In genomic region chr15:43516801-43517353, GRCh38 we compare ENCODE assay signal across 9 cellular contexts.
DNase-seq lines count a peak whose midpoint lies in the region; ATAC-seq and TF ChIP-seq lines count a peak whose summit lies in the region.
"Had no signal": no experiment of that assay in that cellular context is flagged by ENCODE, and none has a peak within 500 bp of the region (broad histone marks: within the 10 kb centered on the region; RNA-seq: fewer than 3 reads in every experiment).

No MANE protein-coding gene starts in this region.

- H3K36me3 ChIP-seq in WERI-Rb-1: peaks cover 15% of the 10 kb centered on the region

- H3K4me3 ChIP-seq in WERI-Rb-1 (ENCODE audit: low read depth, low read length) (peak overlapping the region; percentile 51), skin epidermis (peak overlapping the region in 5 of 7 experiments; percentile 24 to 40 (median 32))

- ATAC-seq in HG03460 (IDR thresholded peaks at IDR 0.05; ENCODE audit: unreplicated experiment): no peak
- ATAC-seq: T-helper 17 cell had no signal

- in situ Hi-C loops in GM13976 (cut with MboI; ENCODE audit: low sequenced_read_pairs, unreplicated experiment): no loop called here

- TF ChIP-seq CTCF in GM13976 (IDR thresholded peaks at IDR 0.05; ENCODE audit: borderline replicate concordance, control extremely low read depth, extremely low read depth, insufficient read depth, missing control alignments) (no peak), WERI-Rb-1 (IDR thresholded peaks at IDR 0.05; ENCODE audit: low read depth, low read length) (no peak)

- DNase-seq in GM13976 (ENCODE audit: low spot score): peak; percentile 12
- no peak for DNase-seq in WERI-Rb-1
- peak; percentile 76 for DNase-seq in hepatic stellate cell (ENCODE audit: low spot score)
- DNase-seq in inferior parietal cortex (ENCODE audit: extremely low spot score): no peak
- no peak for DNase-seq in activated CD4-positive, alpha-beta T cell treated with anti-CD3 and anti-CD28 coated beads, Interleukin-2, amount 50 U/mL, for 4 hours
- no peak for DNase-seq in NCI-H1436 (lab: John Stamatoyannopoulos, UW)
- DNase-seq: T-helper 17 cell had no signal

- no peaks in the 10 kb centered on the region for H3K27me3 ChIP-seq in WERI-Rb-1 (ENCODE audit: insufficient read depth, low read depth, severe bottlenecking)

- H3K9me3 ChIP-seq in WERI-Rb-1 (ENCODE audit: severe bottlenecking): no peaks in the 10 kb centered on the region

- H3K27ac ChIP-seq in WERI-Rb-1 (peak overlapping the region; percentile 88), skin epidermis (peak overlapping the region in 17 of 21 experiments; percentile 9 to 79 (median 67))

Comparison
In these comparisons a context has a peak if more than half of its experiments do, and no peak if none do; other contexts are left out.
1. DNase-seq: peak in GM13976 (single experiment) and hepatic stellate cell (single experiment); none in WERI-Rb-1 (single experiment), inferior parietal cortex (single experiment), activated CD4-positive, alpha-beta T cell treated with anti-CD3 and anti-CD28 coated beads, Interleukin-2, amount 50 U/mL, for 4 hours (0 of 2) and NCI-H1436 (single experiment).